Comparison of ENCODE assay signal across 8 cellular contexts in the genomic region with DNA sequence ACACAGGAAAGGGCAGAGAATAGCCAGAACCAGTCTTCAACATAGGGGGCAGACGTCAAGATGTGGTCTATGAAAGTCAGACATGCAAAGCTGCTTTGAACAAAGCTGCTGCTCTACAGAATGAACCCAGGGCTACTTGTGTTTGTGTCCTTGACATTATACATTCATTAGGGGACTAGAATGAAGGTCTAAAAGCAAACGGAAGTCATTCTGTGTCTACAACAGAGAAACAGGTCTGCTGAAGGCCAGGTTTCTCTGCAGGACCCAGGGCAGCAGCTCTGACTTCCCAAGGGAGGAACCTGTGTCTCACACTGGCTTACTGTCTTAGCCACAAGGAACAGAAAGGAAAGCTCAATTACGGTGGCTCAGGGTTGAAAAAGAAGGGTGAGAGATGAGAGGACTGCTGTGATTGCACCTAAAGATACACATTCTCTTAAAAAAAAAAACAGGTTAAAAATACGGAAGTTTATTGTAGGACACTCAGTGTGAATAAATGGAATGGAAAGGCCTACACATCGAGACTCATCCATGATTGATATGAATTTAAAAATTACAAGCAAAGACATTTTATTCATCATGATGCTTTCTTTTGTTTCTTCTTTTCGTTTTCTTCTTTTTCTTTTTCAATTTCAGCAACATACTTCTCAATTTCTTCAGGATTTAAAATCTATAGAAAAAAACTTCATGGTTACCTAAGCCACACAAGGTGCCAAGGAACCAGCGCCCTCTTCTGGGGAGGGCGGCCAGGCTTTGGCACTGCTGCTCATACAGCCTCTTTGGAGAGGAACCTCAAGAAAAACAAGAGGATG. TPM values are rescaled to one million over a fixed set of nuclear protein-coding genes. Genes with fewer than 3 reads are reported as not detected.
DNase-seq lines count a peak whose midpoint lies in the region; TF ChIP-seq lines count a peak whose summit lies in the region.

No MANE protein-coding gene starts in this region.

- H3K27ac ChIP-seq in WERI-Rb-1 = no peak overlapping the region

- intact Hi-C loops in MCF 10A (cut with micrococcal nuclease) = loop anchor here (1.0 kb wide), 1 partner anchor 125 kb away; no protein-coding TSS in a partner anchor

- no peaks in the 10 kb centered on the region for H3K9me3 ChIP-seq in WERI-Rb-1 (ENCODE audit: severe bottlenecking)

- POLR2A ChIA-PET in MCF 10A (lab: Yijun Ruan, JAX) = interaction anchor here (0.6 to 6.1 kb wide), 6 partner anchors 8 to 170 kb away, joined by 3 to 72 read pairs (median 3); partner anchors contain the start of gene LSM14B

- peaks cover 21% of the 10 kb centered on the region for H3K4me1 Mint-ChIP-seq in MCF 10A (ENCODE audit: insufficient read depth, unreplicated experiment)

- no peak overlapping the region for H3K27ac Mint-ChIP-seq in MCF 10A (ENCODE audit: low read depth, unreplicated experiment)

- DNase-seq in NK-92 treated with Interleukin-12 subunit alpha and Interleukin-12 subunit beta, amount 100 ng/mL, for 24 hours (lab: John Stamatoyannopoulos, UW) = peak; percentile 18
- DNase-seq in NK-92 (lab: John Stamatoyannopoulos, UW; ENCODE audit: unreplicated experiment) (no peak), NCI-H1930 (lab: John Stamatoyannopoulos, UW) (peak; percentile 25 to 75), WERI-Rb-1 (peak; percentile 69), MCF 10A (ENCODE audit: unreplicated experiment) (peak; percentile 72), kidney epithelial cell (ENCODE audit: low read depth) (no peak), GOT3 (lab: John Stamatoyannopoulos, UW) (no peak)
- peak; percentile 56 for DNase-seq in stimulated activated CD8-positive, alpha-beta memory T cell treated with anti-CD3 and anti-CD28 coated beads, Interleukin-15, amount 100 ng/mL, for 1 hour (ENCODE audit: low read depth)

- H3K4me3 Mint-ChIP-seq in MCF 10A (ENCODE audit: unreplicated experiment) = no peak overlapping the region

- no peaks in the 10 kb centered on the region for H3K27me3 Mint-ChIP-seq in MCF 10A (ENCODE audit: insufficient read depth, unreplicated experiment)

- H3K4me3 ChIP-seq in WERI-Rb-1 (ENCODE audit: low read depth, low read length) (no peak overlapping the region), kidney epithelial cell (ENCODE audit: low read depth, low read length) (no peak overlapping the region)

- H3K27me3 ChIP-seq in WERI-Rb-1 (ENCODE audit: insufficient read depth, low read depth, severe bottlenecking) = no peaks in the 10 kb centered on the region
- H3K27me3 ChIP-seq in kidney epithelial cell (ENCODE audit: control insufficient read depth, insufficient read depth, low read length) = no peaks in the 10 kb centered on the region

- BruUV-seq in MCF 10A (replicated peaks; lab: Mats Ljungman, UMichigan) = no TSS peak

- peaks cover 98% of the 10 kb centered on the region for H3K36me3 ChIP-seq in WERI-Rb-1
- H3K36me3 ChIP-seq in kidney epithelial cell (ENCODE audit: control insufficient read depth, insufficient read depth, low read length) = peaks cover 9% of the 10 kb centered on the region

- peaks cover 96% of the 10 kb centered on the region for H3K36me3 Mint-ChIP-seq in MCF 10A (ENCODE audit: insufficient read depth, unreplicated experiment)

- peak; percentile 75 for TF ChIP-seq CTCF in WERI-Rb-1 (IDR thresholded peaks at IDR 0.05; ENCODE audit: low read depth, low read length)
- TF ChIP-seq CTCF in MCF 10A (IDR thresholded peaks at IDR 0.05; ENCODE audit: unreplicated experiment) = peak; percentile 75
- TF ChIP-seq CTCF in kidney epithelial cell (IDR thresholded peaks at IDR 0.05; ENCODE audit: insufficient read depth, low read length, poor library complexity, severe bottlenecking) = peak; percentile 90

- CTCF ChIA-PET in MCF 10A (lab: Yijun Ruan, JAX) = interaction anchor here (0.7 to 6.0 kb wide), 9 partner anchors 9 to 597 kb away, joined by 3 to 62 read pairs (median 5); no protein-coding TSS in a partner anchor

- H3K9me3 Mint-ChIP-seq in MCF 10A (ENCODE audit: unreplicated experiment) = no peaks in the 10 kb centered on the region

RNA-seq across cellular contexts. Expression of gene PSMA7, which starts 6.7 kb away (rescaled TPM):
- total RNA-seq in MCF 10A (2022) = 362 and 419 TPM in 2 replicates
- total RNA-seq in kidney epithelial cell = 412 and 420 TPM in 2 replicates

RNA-seq across cellular contexts. Expression of gene SS18L1, which starts 7.1 kb away (rescaled TPM):
- total RNA-seq in MCF 10A (2022) = 16.1 and 17.9 TPM in 2 replicates
- 9.6 and 15.9 TPM in 2 replicates for total RNA-seq in kidney epithelial cell

RNA-seq across cellular contexts. Expression of gene LSM14B, which starts 14.2 kb away (rescaled TPM):
- total RNA-seq in MCF 10A (2022) = 33.3 and 35.1 TPM in 2 replicates
- total RNA-seq in kidney epithelial cell = 23.3 and 34.2 TPM in 2 replicates

RNA-seq across cellular contexts. Expression of gene MTG2, which starts 46.3 kb away (rescaled TPM):
- 46.9 and 61.0 TPM in 2 replicates for total RNA-seq in MCF 10A (2022)
- 19.5 and 31.9 TPM in 2 replicates for total RNA-seq in kidney epithelial cell

Comparison
In these comparisons a context has a peak if more than half of its experiments do, and no peak if none do; other contexts are left out.
1. DNase-seq: peak in NK-92 treated with Interleukin-12 subunit alpha and Interleukin-12 subunit beta, amount 100 ng/mL, for 24 hours (single experiment), NCI-H1930 (2 of 2), WERI-Rb-1 (single experiment), MCF 10A (single experiment) and stimulated activated CD8-positive, alpha-beta memory T cell treated with anti-CD3 and anti-CD28 coated beads, Interleukin-15, amount 100 ng/mL, for 1 hour (single experiment); none in NK-92 (single experiment), kidney epithelial cell (single experiment) and GOT3 (single experiment).
2. Peak in every context shown above with its lines, with median percentiles within 50 percentile points of each other: CTCF ChIP-seq.